8 cellular contexts compared by ENCODE assay signal in the genomic region with DNA sequence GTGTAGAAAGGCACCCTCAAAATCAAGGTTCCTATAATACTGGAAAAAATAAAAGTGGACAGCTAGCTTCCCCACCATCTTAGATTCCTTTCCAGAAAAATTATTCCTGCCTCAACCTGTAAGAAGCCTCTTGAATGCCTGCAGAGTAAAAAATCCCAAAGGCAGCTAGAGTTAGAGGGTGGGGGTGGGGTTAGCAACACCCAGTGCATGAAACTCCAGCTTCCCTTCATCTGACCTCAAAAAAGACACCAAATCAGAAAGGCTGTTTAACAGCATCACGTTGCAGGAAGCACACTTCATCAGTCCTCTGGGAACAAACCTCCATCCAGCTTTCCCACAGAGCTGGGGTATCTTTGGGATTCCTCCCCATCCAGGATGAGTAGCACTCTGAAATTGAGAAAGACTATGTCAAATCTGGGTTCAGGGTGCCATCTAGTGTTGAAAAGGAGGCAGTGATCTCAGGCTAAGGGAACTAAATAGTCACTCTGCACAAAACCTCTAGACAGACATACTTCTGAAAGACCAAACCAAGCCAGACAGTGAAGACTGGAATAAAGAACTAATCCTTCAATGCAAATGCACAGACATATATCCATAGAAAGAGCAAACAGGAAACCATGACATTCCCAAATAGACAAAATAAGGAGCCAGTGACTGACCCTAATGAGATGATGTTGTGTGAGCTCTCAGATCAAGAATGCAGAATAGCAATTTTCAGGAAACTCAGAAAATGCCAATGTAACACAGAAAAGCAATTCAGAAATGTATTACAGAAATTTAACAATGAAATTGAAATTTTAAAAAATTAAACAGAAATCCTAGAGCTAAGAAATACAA.
DNase-seq lines count a peak whose midpoint lies in the region; ATAC-seq, FAIRE-seq and TF ChIP-seq lines count a peak whose summit lies in the region.

No MANE protein-coding gene starts in this region.

- H3K4me3 ChIP-seq in epithelial cell of proximal tubule (ENCODE audit: low read depth, low read length) (no peak overlapping the region), neuronal stem cell (ENCODE audit: low read length in 2 of 2) (no peak overlapping the region)

- H3K9me3 ChIP-seq in neuronal stem cell (replicated peaks in 1 of 2; ENCODE audit: control insufficient read depth in 2 of 2, insufficient read depth in 1 of 2, low read depth in 1 of 2, low read length in 2 of 2) = peaks cover 0 to 9% of the 10 kb centered on the region in 2 donors

- H3K27ac ChIP-seq in neuronal stem cell (replicated peaks; ENCODE audit: low read length) = no peak overlapping the region

- no peaks in the 10 kb centered on the region for H3K4me1 ChIP-seq in neuronal stem cell (ENCODE audit: control insufficient read depth in 2 of 2, insufficient read depth in 1 of 2, low read depth in 1 of 2, low read length in 2 of 2)

- ATAC-seq in GM19455 (IDR thresholded peaks at IDR 0.05; ENCODE audit: unreplicated experiment) = no peak

- DNase-seq in DMS53 treated with DMSO at 0.1 percent for 48 hours (lab: John Stamatoyannopoulos, UW; ENCODE audit: unreplicated experiment) = peak; percentile 43
- peak; percentile 2 for DNase-seq in GM19239 (ENCODE audit: insufficient read length, low spot score)
- peak; percentile 0 for DNase-seq in HTR-8/SVneo (ENCODE audit: insufficient read length, low spot score)
- peak; percentile 1 for DNase-seq in SKM-1 (lab: John Stamatoyannopoulos, UW; ENCODE audit: unreplicated experiment)
- peak; percentile 1 for DNase-seq in epithelial cell of proximal tubule (ENCODE audit: low read depth)
- DNase-seq in neuronal stem cell (ENCODE audit: low spot score) = peak; percentile 21
- no peak for DNase-seq in NCI-H187 (lab: John Stamatoyannopoulos, UW)

- no peak overlapping the region for H3K18ac ChIP-seq in neuronal stem cell (ENCODE audit: low read length)

- H3K23ac ChIP-seq in neuronal stem cell (ENCODE audit: low read depth, low read length, poor library complexity) = no peak overlapping the region

- H4K91ac ChIP-seq in neuronal stem cell (ENCODE audit: low read depth, low read length, poor library complexity) = no peak overlapping the region

- FAIRE-seq in GM19239 (lab: Jason Lieb, UNC) (peak; percentile 88), HTR-8/SVneo (lab: Jason Lieb, UNC) (no peak)

- no peak overlapping the region for H2AFZ ChIP-seq in neuronal stem cell (ENCODE audit: low read length)

- H2AK5ac ChIP-seq in neuronal stem cell (ENCODE audit: low read depth, low read length) = no peak overlapping the region

- H3K79me1 ChIP-seq in neuronal stem cell (ENCODE audit: low read depth, low read length) = no peaks in the 10 kb centered on the region

- no CpG with 5 or more reads among the region's 1 CpG for WGBS in neuronal stem cell (ENCODE audit: extremely low coverage in 2 of 2, insufficient read length in 2 of 2, insufficient replicate concordance in 1 of 2), 2 donors

- no peak overlapping the region for H2BK12ac ChIP-seq in neuronal stem cell (ENCODE audit: low read length)

- H2BK15ac ChIP-seq in neuronal stem cell (ENCODE audit: low read length) = no peak overlapping the region

- H2BK120ac ChIP-seq in neuronal stem cell (ENCODE audit: low read depth, low read length) = no peak overlapping the region

- peak; percentile 72 for TF ChIP-seq CTCF in epithelial cell of proximal tubule (conservative IDR thresholded peaks at IDR 0.05; ENCODE audit: low read depth, low read length)

- no peaks in the 10 kb centered on the region for H3K27me3 ChIP-seq in neuronal stem cell (ENCODE audit: control insufficient read depth in 3 of 3, insufficient read depth in 3 of 3, low read depth in 1 of 3, low read length in 3 of 3)

- no peak overlapping the region for H2BK5ac ChIP-seq in neuronal stem cell (ENCODE audit: low read length)

- H3K36me3 ChIP-seq in neuronal stem cell (replicated peaks in 1 of 2; ENCODE audit: control insufficient read depth in 2 of 2, insufficient read depth in 2 of 2, low read length in 2 of 2) = no peaks in the 10 kb centered on the region

- H3K14ac ChIP-seq in neuronal stem cell (ENCODE audit: low read length) = no peak overlapping the region

- H4K8ac ChIP-seq in neuronal stem cell (ENCODE audit: low read depth, low read length) = no peak overlapping the region

- no peak overlapping the region for H3K4me2 ChIP-seq in neuronal stem cell (ENCODE audit: insufficient read depth, low read length, poor library complexity, severe bottlenecking)

- no peak overlapping the region for H3K9ac ChIP-seq in neuronal stem cell (ENCODE audit: low read depth, low read length, poor library complexity)

- H3K4ac ChIP-seq in neuronal stem cell (ENCODE audit: low read length) = no peak overlapping the region

Comparison
In these comparisons a context has a peak if more than half of its experiments do, and no peak if none do; other contexts are left out.
1. DNase-seq: peak in DMS53 treated with DMSO at 0.1 percent for 48 hours (single experiment), GM19239 (single experiment), HTR-8/SVneo (single experiment), SKM-1 (single experiment), epithelial cell of proximal tubule (single experiment) and neuronal stem cell (single experiment); none in NCI-H187 (0 of 2).